Comparison of ENCODE assay signal across 21 cellular contexts in genomic region chr20:19510626-19511025, GRCh38.
"Had no signal": no experiment of that assay in that cellular context is flagged by ENCODE, and none has a peak within 500 bp of the region (broad histone marks: within the 10 kb centered on the region; RNA-seq: fewer than 3 reads in every experiment).

No MANE protein-coding gene starts in this region.

- H3K9me3 Mint-ChIP-seq: T-cell had no signal

- DNase-seq: KBM-7, MV-4-11, NCI-H1048, NCI-H1105, NCI-H1417, NCI-H1436 treated with DMSO at 0.1 percent for 48 hours, NCI-H1694, NCI-H187 treated with DMSO at 0.1 percent for 48 hours, NCI-H2029 treated with DMSO at 0.1 percent for 48 hours, NCI-H2227 treated with DMSO at 0.1 percent for 48 hours, NCI-H524, NCI-H69, NCI-H774, PC-3, SHP77, SK-N-SH, SW 1271, T-cell had no signal

- H3K9ac ChIP-seq: SK-N-SH had no signal

- H3K4me3 Mint-ChIP-seq: IgD-negative memory B cell, T-cell had no signal

- H3K27ac Mint-ChIP-seq: IgD-negative memory B cell, T-cell had no signal

- H3K4me1 Mint-ChIP-seq: IgD-negative memory B cell had no signal

- H3K27me3 Mint-ChIP-seq: T-cell had no signal

- ATAC-seq: Panc1, PC-3, T-cell had no signal

- H3K27ac ChIP-seq: RWPE1 had no signal

- H3K4me2 ChIP-seq: SK-N-SH had no signal

- H3K36me3 Mint-ChIP-seq: IgD-negative memory B cell, T-cell had no signal

- H3K9me3 ChIP-seq: SK-N-SH had no signal
